In genomic region chr5:126438267-126438666, GRCh38 we compare ENCODE assay signal across 11 cellular contexts. TPM values are rescaled to one million over a fixed set of nuclear protein-coding genes. Genes with fewer than 3 reads are reported as not detected.
DNase-seq lines count a peak whose midpoint lies in the region; ATAC-seq and TF ChIP-seq lines count a peak whose summit lies in the region.
"Had no signal": no experiment of that assay in that cellular context is flagged by ENCODE, and none has a peak within 500 bp of the region (broad histone marks: within the 10 kb centered on the region; RNA-seq: fewer than 3 reads in every experiment).

No MANE protein-coding gene starts in this region.

- H3K36me3 Mint-ChIP-seq in activated naive CD4-positive, alpha-beta T cell treated with anti-CD3 and anti-CD28 coated beads, Interleukin-2, amount 50 U/mL, for 72 hours = peaks cover 16 to 26% of the 10 kb centered on the region in 2 donors

- intact Hi-C loops in right cardiac atrium (cut with DNase I) = no loop called here

- ATAC-seq in activated naive CD4-positive, alpha-beta T cell treated with anti-CD3 and anti-CD28 coated beads, Interleukin-2, amount 50 U/mL, for 72 hours = peak; percentile 96 to 98
- ATAC-seq in HG02623 (IDR thresholded peaks at IDR 0.05; ENCODE audit: unreplicated experiment) (peak; percentile 81), HG03521 (IDR thresholded peaks at IDR 0.05; ENCODE audit: unreplicated experiment) (peak; percentile 85), right cardiac atrium (no peak)

- no peak for TF ChIP-seq CTCF in foreskin fibroblast (IDR thresholded peaks at IDR 0.05; ENCODE audit: low read depth, low read length)

- H3K27ac ChIP-seq in right cardiac atrium (ENCODE audit: low read length) = no peak overlapping the region
- H3K27ac ChIP-seq: transverse colon had no signal

- WGBS in right cardiac atrium = 82% methylated on average over 4 of the region's 4 CpGs

- H3K9me3 Mint-ChIP-seq in activated naive CD4-positive, alpha-beta T cell treated with anti-CD3 and anti-CD28 coated beads, Interleukin-2, amount 50 U/mL, for 72 hours = peaks cover 0 to 7% of the 10 kb centered on the region in 2 donors

- DNase-seq in activated naive CD4-positive, alpha-beta T cell treated with anti-CD3 and anti-CD28 coated beads, Interleukin-2, amount 50 U/mL, for 72 hours (ENCODE audit: low spot score in 2 of 2) = no peak
- DNase-seq in activated naive CD4-positive, alpha-beta T cell treated with anti-CD3 and anti-CD28 coated beads, Interleukin-2, amount 50 U/mL, for 16 hours = no peak
- DNase-seq in SHP77 treated with DMSO at 0.1 percent for 48 hours (lab: John Stamatoyannopoulos, UW) (no peak), AG08396 (ENCODE audit: low spot score) (no peak), foreskin fibroblast (no peak), right cardiac atrium (no peak)
- DNase-seq: mammary epithelial cell, NCI-H82, transverse colon had no signal

- no peaks in the 10 kb centered on the region for H3K9me3 ChIP-seq in right cardiac atrium (ENCODE audit: control insufficient read depth, low read length)
- H3K9me3 ChIP-seq: transverse colon had no signal

- no peaks in the 10 kb centered on the region for H3K4me1 ChIP-seq in right cardiac atrium (ENCODE audit: control insufficient read depth, insufficient read depth, low read length)

- H3K27me3 ChIP-seq in right cardiac atrium (ENCODE audit: control insufficient read depth, insufficient read depth) = no peaks in the 10 kb centered on the region
- H3K27me3 ChIP-seq: transverse colon had no signal

- peak overlapping the region; percentile 2 to 33 for H3K27ac Mint-ChIP-seq in activated naive CD4-positive, alpha-beta T cell treated with anti-CD3 and anti-CD28 coated beads, Interleukin-2, amount 50 U/mL, for 72 hours

- H3K4me3 ChIP-seq in foreskin fibroblast (ENCODE audit: low read depth in 1 of 2, low read length in 2 of 2) = no peak overlapping the region
- H3K4me3 ChIP-seq in right cardiac atrium (ENCODE audit: low read length) = no peak overlapping the region
- H3K4me3 ChIP-seq: transverse colon had no signal

RNA-seq across cellular contexts. Expression of gene GRAMD2B, which starts 15.1 kb away (rescaled TPM):
- total RNA-seq in activated naive CD4-positive, alpha-beta T cell treated with anti-CD3 and anti-CD28 coated beads, Interleukin-2, amount 50 U/mL, for 72 hours = 1 to 10 TPM; 9.5 to 9.6 TPM
- total RNA-seq in right cardiac atrium = 10 to 100 TPM; 31.6 to 45.4 (median 35.2) TPM
- 13.0 TPM for polyA plus RNA-seq in right cardiac atrium

Comparison
In these comparisons a context has a peak if more than half of its experiments do, and no peak if none do; other contexts are left out.
1. ATAC-seq: peak in activated naive CD4-positive, alpha-beta T cell treated with anti-CD3 and anti-CD28 coated beads, Interleukin-2, amount 50 U/mL, for 72 hours (2 of 2), HG02623 (single experiment) and HG03521 (single experiment); none in right cardiac atrium (0 of 2).